32 cellular contexts compared by ENCODE assay signal in the genomic region with DNA sequence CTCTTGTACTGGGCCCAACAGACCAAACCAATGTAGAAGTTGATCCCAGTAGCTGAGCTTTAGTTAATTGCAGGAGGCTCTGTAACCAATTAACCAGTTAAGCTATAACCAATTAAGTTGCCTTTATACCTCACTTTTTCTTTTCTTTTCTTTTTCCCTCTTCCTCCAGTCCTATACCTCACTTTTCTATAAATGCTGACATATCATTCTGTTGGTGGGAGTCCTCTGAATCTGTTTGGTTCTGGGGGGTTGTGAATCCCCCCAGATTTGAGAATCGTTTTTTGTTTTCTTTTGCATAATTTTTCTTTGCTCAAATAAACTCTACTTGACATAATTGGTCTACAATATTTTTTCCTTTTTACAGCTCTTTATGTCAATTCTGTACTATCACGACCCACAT. TPM values are rescaled to one million over a fixed set of nuclear protein-coding genes. Genes with fewer than 3 reads are reported as not detected.
"Had no signal": no experiment of that assay in that cellular context is flagged by ENCODE, and none has a peak within 500 bp of the region (broad histone marks: within the 10 kb centered on the region; RNA-seq: fewer than 3 reads in every experiment).

No MANE protein-coding gene starts in this region.

- FAIRE-seq: urothelium cell line had no signal

- H3K27me3 ChIP-seq: stomach, suprapubic skin, testis, thyroid gland, tibial artery, tibial nerve, transverse colon, upper lobe of left lung, upper lobe of right lung, uterus, vagina had no signal

- H3K4me3 ChIP-seq: stomach, suprapubic skin, testis, thoracic aorta, thyroid gland, tibial artery, tibial nerve, transverse colon, upper lobe of left lung, upper lobe of right lung, uterus, vagina had no signal

- H3K9me3 ChIP-seq: testis, thoracic aorta, thyroid gland, transverse colon, upper lobe of right lung, uterus, vagina had no signal

- ATAC-seq: stimulated activated effector memory CD8-positive, alpha-beta T cell treated with anti-CD3 and anti-CD28 coated beads, Interleukin-12 subunit alpha, Interleukin-12 subunit beta, amount 100 ng/mL, for 72 hours; stimulated activated memory B cell treated with anti-CD40 and anti-IgM and Interleukin-4, amounts not matched to agents 10 μg/mL and 1 μg/mL and 100 μg/mL, for 72 hours; stimulated activated naive B cell treated with anti-CD40 and anti-IgM and Interleukin-4, amounts not matched to agents 10 μg/mL and 1 μg/mL and 100 μg/mL, for 72 hours; stimulated activated naive CD8-positive, alpha-beta T cell treated with anti-CD3 and anti-CD28 coated beads, Interleukin-15, amount 100 ng/mL, for 72 hours; stimulated activated naive CD8-positive, alpha-beta T cell treated with anti-CD3 and anti-CD28 coated beads, Interleukin-15, Interleukin-2, amounts not matched to agents 100 U/mL and 50 U/mL, for 24 hours; upper lobe of right lung had no signal

- H3K27ac ChIP-seq: stomach, suprapubic skin, testis, thoracic aorta, thyroid gland, tibial artery, tibial nerve, transverse colon, upper lobe of left lung, upper lobe of right lung, uterus, vagina had no signal

- DNase-seq: stimulated activated CD4-positive, alpha-beta T cell treated with anti-CD3 and anti-CD28 coated beads, Interleukin-2, amount 100 ng/mL, for 48 hours; stimulated activated CD4-positive, alpha-beta T cell treated with anti-CD3 and anti-CD28 coated beads, Interleukin-4, amount 100 ng/mL, for 1 hour; stimulated activated CD4-positive, alpha-beta T cell treated with anti-CD3 and anti-CD28 coated beads, Interleukin-4, amount 100 ng/mL, for 24 hours; stimulated activated CD4-positive, alpha-beta T cell treated with anti-CD3 and anti-CD28 coated beads, Interleukin-4, amount 100 ng/mL, for 4 hours; stimulated activated CD8-positive, alpha-beta memory T cell treated with anti-CD3 and anti-CD28 coated beads, Interleukin-4, amount 100 ng/mL, for 48 hours; stimulated activated naive B cell treated with anti-CD40 and anti-IgM and Interleukin-4, amounts not matched to agents 10 μg/mL and 1 μg/mL and 100 μg/mL, for 72 hours; stimulated activated naive CD4-positive, alpha-beta T cell; stimulated activated naive CD4-positive, alpha-beta T cell treated with Interleukin-2 at 50 U/mL for 16 hours; stimulated activated naive CD8-positive, alpha-beta T cell treated with anti-CD3 and anti-CD28 coated beads, Interleukin-15, amount 100 ng/mL, for 72 hours; stimulated activated naive CD8-positive, alpha-beta T cell treated with anti-CD3 and anti-CD28 coated beads, Interleukin-15, Interleukin-2, amounts not matched to agents 100 U/mL and 50 U/mL, for 24 hours; stomach; substantia nigra; testis; thyroid gland; tibial artery; transverse colon; trophoblast cell; upper lobe of left lung; upper lobe of right lung; uterus had no signal

- H3K36me3 ChIP-seq: stomach, suprapubic skin, thoracic aorta, thyroid gland, tibial artery, tibial nerve, transverse colon, upper lobe of left lung, upper lobe of right lung, uterus, vagina had no signal

- H3K4me1 ChIP-seq: stomach, suprapubic skin, testis, thyroid gland, tibial artery, tibial nerve, transverse colon, upper lobe of left lung, upper lobe of right lung, uterus, vagina had no signal

RNA-seq across cellular contexts. Expression of a gene that starts 38.1 kb away (rescaled TPM):
- total RNA-seq: stomach, subcutaneous adipose tissue, temporal lobe, testis, thoracic aorta, tibial nerve, transverse colon, upper lobe of right lung, ureter, urinary bladder, uterus, vagina had no signal
- polyA plus RNA-seq: stomach, thymus, urinary bladder had no signal
